Comparison of ENCODE assay signal across 1 cellular context in genomic region chr1:23578311-23578996, GRCh38.
TF ChIP-seq lines count a peak whose summit lies in the region.

No MANE protein-coding gene starts in this region.

TF ChIP-seq in HepG2, 621 proteins besides CTCF, POLR2A, EP300 and RAD21:
- no peak for TF ChIP-seq SMARCE1 (IDR thresholded peaks at IDR 0.05; ENCODE audit: borderline replicate concordance)
- peak; percentile 72 for TF ChIP-seq ZNF629 (CRISPR knock-in tag; conservative IDR thresholded peaks at IDR 0.05)
